ENCODE assay signal across 21 cellular contexts in genomic region chr4:69668680-69669079, GRCh38. TPM values are rescaled to one million over a fixed set of nuclear protein-coding genes. Genes with fewer than 3 reads are reported as not detected.
DNase-seq lines count a peak whose midpoint lies in the region; ATAC-seq and TF ChIP-seq lines count a peak whose summit lies in the region.
"Had no signal": no experiment of that assay in that cellular context is flagged by ENCODE, and none has a peak within 500 bp of the region (broad histone marks: within the 10 kb centered on the region; RNA-seq: fewer than 3 reads in every experiment).

No MANE protein-coding gene starts in this region.

- H3K27ac Mint-ChIP-seq in neural crest cell (ENCODE audit: unreplicated experiment): peak overlapping the region; percentile 62
- H3K27ac Mint-ChIP-seq: B cell; CD4-positive, alpha-beta T cell had no signal

- TF ChIP-seq CTCF in neural crest cell (conservative IDR thresholded peaks at IDR 0.05) (no peak), GM20000 (IDR thresholded peaks at IDR 0.05; ENCODE audit: extremely low read depth, missing control alignments) (no peak)

- no peaks in the 10 kb centered on the region for H3K27me3 Mint-ChIP-seq in neural crest cell (ENCODE audit: low read depth)
- H3K27me3 Mint-ChIP-seq: B cell had no signal

- H3K9me3 Mint-ChIP-seq in neural crest cell: no peaks in the 10 kb centered on the region
- H3K9me3 Mint-ChIP-seq: CD4-positive, alpha-beta T cell had no signal

- no peak for DNase-seq in neural crest cell (ENCODE audit: low read depth, low spot score)
- no peak for DNase-seq in GM20000 (ENCODE audit: low spot score)
- DNase-seq in NCI-H446 (lab: John Stamatoyannopoulos, UW): no peak
- no peak for DNase-seq in Ammon's horn (ENCODE audit: low spot score)
- DNase-seq: ACHN; C1 segment of cervical spinal cord; Calu3; CD4-positive, alpha-beta T cell; DMS 273 treated with DMSO at 0.1 percent for 48 hours; GM23248; IMR-90; Kasumi-1; KBM-7 had no signal

- H3K36me3 Mint-ChIP-seq in neural crest cell (ENCODE audit: low read depth): peaks cover 1% of the 10 kb centered on the region

- H3K4me1 Mint-ChIP-seq in neural crest cell: no peaks in the 10 kb centered on the region
- H3K4me1 Mint-ChIP-seq: B cell had no signal

- ATAC-seq in HG02588 (IDR thresholded peaks at IDR 0.05; ENCODE audit: unreplicated experiment) (peak; percentile 68), HG02885 (IDR thresholded peaks at IDR 0.05; ENCODE audit: poor library complexity, unreplicated experiment) (peak; percentile 73), GM21447 (IDR thresholded peaks at IDR 0.05; ENCODE audit: unreplicated experiment) (no peak)
- ATAC-seq: GM12878, HCT116 had no signal

- H3K4me3 Mint-ChIP-seq in neural crest cell: no peak overlapping the region
- H3K4me3 Mint-ChIP-seq: B cell; CD4-positive, alpha-beta T cell had no signal

RNA-seq across cellular contexts. Expression of gene UGT2A1, which starts 15.6 kb away (rescaled TPM):
- not detected in 2 replicates for total RNA-seq in neural crest cell
- total RNA-seq: A172, B cell, Calu3, Daoy, GM12878, GM23248, IMR-90 had no signal

RNA-seq across cellular contexts. Expression of gene UGT2A2, which starts 29.2 kb away (rescaled TPM):
- total RNA-seq in neural crest cell: not detected in 2 replicates
- total RNA-seq: A172; B cell; Calu3; CD4-positive, alpha-beta T cell; Daoy; GM12878; GM23248; IMR-90 had no signal
